ENCODE assay signal across 8 cellular contexts in genomic region chr6:117498159-117498558, GRCh38. TPM values are rescaled to one million over a fixed set of nuclear protein-coding genes. Genes with fewer than 3 reads are reported as not detected.
A peak's percentile ranks its signal among the peaks of the same experiment; 100 is the strongest.
DNase-seq lines count a peak whose midpoint lies in the region; ATAC-seq and TF ChIP-seq lines count a peak whose summit lies in the region.

No MANE protein-coding gene starts in this region.

- H3K4me3 Mint-ChIP-seq in CD4-positive, alpha-beta memory T cell = no peak overlapping the region

- H3K36me3 Mint-ChIP-seq in CD4-positive, alpha-beta memory T cell = no peaks in the 10 kb centered on the region

- WGBS in tibial nerve, 2 donors = 22 to 45% methylated on average over 2 of the region's 2 CpGs

- H3K27me3 Mint-ChIP-seq in CD4-positive, alpha-beta memory T cell = peaks cover 2 to 3% of the 10 kb centered on the region in 2 donors

- H3K9me3 Mint-ChIP-seq in CD4-positive, alpha-beta memory T cell = no peaks in the 10 kb centered on the region

- no peak overlapping the region for H3K4me3 ChIP-seq in brain microvascular endothelial cell (ENCODE audit: low read depth, low read length)
- H3K4me3 ChIP-seq in CD4-positive, alpha-beta memory T cell (ENCODE audit: low read length in 2 of 2) = no peak overlapping the region
- no peak overlapping the region for H3K4me3 ChIP-seq in tibial nerve

- intact Hi-C loops in CD4-positive, alpha-beta memory T cell (cut with micrococcal nuclease) = no loop called here

- H3K27me3 ChIP-seq in brain microvascular endothelial cell (replicated peaks) (no peaks in the 10 kb centered on the region), tibial nerve (no peaks in the 10 kb centered on the region)
- H3K27me3 ChIP-seq in CD4-positive, alpha-beta memory T cell (ENCODE audit: insufficient read depth, low read length) = no peaks in the 10 kb centered on the region

- H3K36me3 ChIP-seq in brain microvascular endothelial cell (replicated peaks) (no peaks in the 10 kb centered on the region), tibial nerve (no peaks in the 10 kb centered on the region)
- no peaks in the 10 kb centered on the region for H3K36me3 ChIP-seq in CD4-positive, alpha-beta memory T cell (ENCODE audit: insufficient read depth, low read length)

- peak overlapping the region; percentile 91 for H3K27ac ChIP-seq in brain microvascular endothelial cell
- no peak overlapping the region for H3K27ac ChIP-seq in CD4-positive, alpha-beta memory T cell (ENCODE audit: low read depth, low read length)
- H3K27ac ChIP-seq in tibial nerve = peak overlapping the region in 1 of 4 donors; percentile 58

- no peak for TF ChIP-seq POLR2A in tibial nerve (IDR thresholded peaks at IDR 0.05)

- H3K27ac Mint-ChIP-seq in CD4-positive, alpha-beta memory T cell = peak overlapping the region in 1 of 7 donors; percentile 32

- CTCF ChIA-PET in CD4-positive, alpha-beta memory T cell (lab: Charles Lee; ENCODE audit: partially characterized antibody) = no interaction called here

- H3K9me3 ChIP-seq in CD4-positive, alpha-beta memory T cell (ENCODE audit: control insufficient read depth in 1 of 2, low read length in 2 of 2) = no peaks in the 10 kb centered on the region
- no peaks in the 10 kb centered on the region for H3K9me3 ChIP-seq in tibial nerve

- in situ Hi-C loops in brain microvascular endothelial cell (cut with HindIII; ENCODE audit: low pct_ligation_motif_present, low sequenced_read_pairs) = no loop called here

- peaks cover 3% of the 10 kb centered on the region for H3K4me1 ChIP-seq in CD4-positive, alpha-beta memory T cell (ENCODE audit: insufficient read depth, low read length)
- H3K4me1 ChIP-seq in tibial nerve = peaks cover 0 to 18% (median 11%) of the 10 kb centered on the region in 4 donors

- DNase-seq in brain microvascular endothelial cell = peak; percentile 65
- peak; percentile 46 for DNase-seq in pons (ENCODE audit: low spot score)
- DNase-seq in CD4-positive, alpha-beta memory T cell = no peak
- DNase-seq in NK-92 (lab: John Stamatoyannopoulos, UW; ENCODE audit: unreplicated experiment) = no peak
- no peak for DNase-seq in tibial nerve (ENCODE audit: low spot score in 2 of 2)

- peak; percentile 52 for ATAC-seq in GM19438 (IDR thresholded peaks at IDR 0.05; ENCODE audit: low read depth, unreplicated experiment)
- peak; percentile 47 for ATAC-seq in HG03571 (IDR thresholded peaks at IDR 0.05; ENCODE audit: unreplicated experiment)
- no peak for ATAC-seq in GM19328 (IDR thresholded peaks at IDR 0.05; ENCODE audit: unreplicated experiment)

- peaks cover 2 to 13% (median 5%) of the 10 kb centered on the region in 4 donors for H3K4me1 Mint-ChIP-seq in CD4-positive, alpha-beta memory T cell

- POLR2A ChIA-PET in CD4-positive, alpha-beta memory T cell (lab: Charles Lee; ENCODE audit: partially characterized antibody) = interaction anchor here (0.6 kb wide), 1 partner anchor 14 kb away, joined by 3 read pairs; no protein-coding TSS in a partner anchor

- no peak for TF ChIP-seq EP300 in tibial nerve (IDR thresholded peaks at IDR 0.05)

- TF ChIP-seq CTCF in brain microvascular endothelial cell (IDR thresholded peaks at IDR 0.05; ENCODE audit: low read depth, low read length, missing control alignments) (no peak), tibial nerve (IDR thresholded peaks at IDR 0.05) (no peak)

RNA-seq across cellular contexts. Expression of gene DCBLD1, which starts 15.7 kb away (rescaled TPM):
- 1 to 10 TPM; 8.7 to 9.7 TPM for total RNA-seq in CD4-positive, alpha-beta memory T cell
- polyA plus RNA-seq in CD4-positive, alpha-beta memory T cell = 1 to 10 TPM; 1.4 to 2.6 TPM
- total RNA-seq in tibial nerve = 10 to 100 TPM in 2 of 4 donors, 1 to 10 TPM in 2; 6.9 to 13.2 (median 10.0) TPM

Comparison
In these comparisons a context has a peak if more than half of its experiments do, and no peak if none do; other contexts are left out.
1. DNase-seq: peak in brain microvascular endothelial cell (single experiment) and pons (single experiment); none in CD4-positive, alpha-beta memory T cell (0 of 5), NK-92 (single experiment) and tibial nerve (0 of 2).